In the genomic region with DNA sequence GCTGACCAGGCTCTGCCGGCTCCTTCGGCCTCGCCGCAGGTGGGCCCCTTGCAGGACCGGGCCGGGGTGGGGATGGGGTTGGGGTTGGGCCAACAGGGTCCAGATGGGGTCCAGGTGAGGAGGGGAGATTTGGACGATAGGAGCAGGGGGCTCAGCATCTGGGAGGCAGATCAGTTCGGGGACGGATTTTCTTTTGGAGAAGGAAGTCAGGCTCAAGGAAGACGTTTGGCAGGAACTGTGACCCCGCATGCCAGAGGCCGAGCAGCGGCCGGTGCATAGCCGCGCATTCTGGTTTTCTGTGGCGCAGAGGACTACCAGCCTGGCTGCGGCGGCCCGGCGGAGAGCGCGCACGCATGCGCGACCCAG, we compare ENCODE assay signal across 6 cellular contexts. TPM values are rescaled to one million over a fixed set of nuclear protein-coding genes. Genes with fewer than 3 reads are reported as not detected.
DNase-seq lines count a peak whose midpoint lies in the region; ATAC-seq lines count a peak whose summit lies in the region.

No MANE protein-coding gene starts in this region.

- DNase-seq in Right ventricle myocardium inferior (ENCODE audit: missing footprints) (no peak), cardiac septum (ENCODE audit: low spot score) (no peak), germinal center (ENCODE audit: low spot score) (peak; percentile 28)
- DNase-seq in stimulated activated CD4-positive, alpha-beta T cell treated with anti-CD3 and anti-CD28 coated beads, Interleukin-1b, Interleukin-23, amount 100 ng/mL, for 48 hours, result no peak

- H3K27ac ChIP-seq in temporal lobe (ENCODE audit: low read depth, low read length), result peak overlapping the region; percentile 99

- ATAC-seq in Right ventricle myocardium inferior (peak; percentile 53), GM21367 (IDR thresholded peaks at IDR 0.05; ENCODE audit: unreplicated experiment) (no peak)

- intact Hi-C loops in Right ventricle myocardium inferior (cut with DNase I), result loop anchor here (2.0 to 5.0 kb wide), 2 partner anchors 58 to 257 kb away; a partner anchor contains a TSS
- intact Hi-C loops in cardiac septum (cut with DNase I), result no loop called here

RNA-seq across cellular contexts. Expression of a gene that starts 0.8 kb away (rescaled TPM):
- total RNA-seq in Right ventricle myocardium inferior, result 4,126 TPM
- 3,068 TPM for total RNA-seq in cardiac septum
- 83.6 TPM for total RNA-seq in temporal lobe

RNA-seq across cellular contexts. Expression of a gene that starts 11.1 kb away (rescaled TPM):
- total RNA-seq in Right ventricle myocardium inferior, result 37.8 TPM
- total RNA-seq in cardiac septum, result 44.1 TPM
- total RNA-seq in temporal lobe, result 52.1 TPM

RNA-seq across cellular contexts. Expression of a gene that starts 27.0 kb away (rescaled TPM):
- total RNA-seq in Right ventricle myocardium inferior (0.51 TPM), cardiac septum (0.57 TPM), temporal lobe (0.25 TPM)

RNA-seq across cellular contexts. Expression of a gene that starts 31.3 kb away (rescaled TPM):
- 61.5 TPM for total RNA-seq in Right ventricle myocardium inferior
- 43.2 TPM for total RNA-seq in cardiac septum
- 25.8 TPM for total RNA-seq in temporal lobe

RNA-seq across cellular contexts. Expression of a gene that starts 33.7 kb away (rescaled TPM):
- not detected for total RNA-seq in Right ventricle myocardium inferior
- total RNA-seq in cardiac septum, result not detected
- total RNA-seq in temporal lobe, result 22.1 TPM

Comparison
In these comparisons a context has a peak if more than half of its experiments do, and no peak if none do; other contexts are left out.
1. RNA of a gene that starts 0.8 kb away (total RNA-seq): 4,126 TPM in Right ventricle myocardium inferior (single experiment) and 3,068 TPM in cardiac septum (single experiment); 83.6 TPM in temporal lobe (single experiment); every median in the first group is over 10 times any median in the second.